ENCODE assay signal across 1 cellular context in the genomic region with DNA sequence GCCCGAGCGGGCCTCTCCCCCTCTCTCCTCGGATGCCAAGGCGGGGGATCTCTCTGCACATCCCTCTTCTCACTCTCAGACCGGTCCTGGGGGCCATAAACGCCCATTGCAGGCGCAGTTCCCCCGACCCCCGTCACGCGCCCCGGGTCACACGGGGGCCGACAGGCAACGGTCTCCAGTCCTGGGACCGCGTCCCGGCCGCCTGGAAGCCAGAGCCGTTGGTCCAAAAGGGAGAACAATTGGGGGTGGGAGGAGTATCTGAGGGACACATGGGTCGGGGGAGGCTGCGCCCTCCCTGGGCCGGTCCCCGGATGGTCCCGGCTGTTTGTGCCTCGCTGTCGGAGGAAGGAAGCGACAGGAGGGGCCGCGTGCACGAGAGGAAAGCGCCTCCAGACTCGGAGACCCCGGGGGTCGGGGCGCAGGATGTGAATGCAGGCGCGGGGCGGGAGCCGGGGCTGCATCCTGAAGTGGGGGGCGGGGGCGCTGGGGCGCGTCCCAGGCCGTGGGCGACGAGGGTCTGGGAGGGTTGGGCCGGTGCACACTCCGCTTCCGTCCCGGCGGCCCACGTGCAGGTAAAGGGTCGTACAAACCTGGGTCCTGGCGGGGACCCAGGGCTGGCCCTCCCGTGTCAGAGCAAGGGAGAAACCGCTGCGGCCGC.
TF ChIP-seq lines count a peak whose summit lies in the region.

No MANE protein-coding gene starts in this region.

TF ChIP-seq in HepG2, 621 proteins besides CTCF, POLR2A, EP300 and RAD21 (continued from another document):
- TF ChIP-seq, protein P1, sequence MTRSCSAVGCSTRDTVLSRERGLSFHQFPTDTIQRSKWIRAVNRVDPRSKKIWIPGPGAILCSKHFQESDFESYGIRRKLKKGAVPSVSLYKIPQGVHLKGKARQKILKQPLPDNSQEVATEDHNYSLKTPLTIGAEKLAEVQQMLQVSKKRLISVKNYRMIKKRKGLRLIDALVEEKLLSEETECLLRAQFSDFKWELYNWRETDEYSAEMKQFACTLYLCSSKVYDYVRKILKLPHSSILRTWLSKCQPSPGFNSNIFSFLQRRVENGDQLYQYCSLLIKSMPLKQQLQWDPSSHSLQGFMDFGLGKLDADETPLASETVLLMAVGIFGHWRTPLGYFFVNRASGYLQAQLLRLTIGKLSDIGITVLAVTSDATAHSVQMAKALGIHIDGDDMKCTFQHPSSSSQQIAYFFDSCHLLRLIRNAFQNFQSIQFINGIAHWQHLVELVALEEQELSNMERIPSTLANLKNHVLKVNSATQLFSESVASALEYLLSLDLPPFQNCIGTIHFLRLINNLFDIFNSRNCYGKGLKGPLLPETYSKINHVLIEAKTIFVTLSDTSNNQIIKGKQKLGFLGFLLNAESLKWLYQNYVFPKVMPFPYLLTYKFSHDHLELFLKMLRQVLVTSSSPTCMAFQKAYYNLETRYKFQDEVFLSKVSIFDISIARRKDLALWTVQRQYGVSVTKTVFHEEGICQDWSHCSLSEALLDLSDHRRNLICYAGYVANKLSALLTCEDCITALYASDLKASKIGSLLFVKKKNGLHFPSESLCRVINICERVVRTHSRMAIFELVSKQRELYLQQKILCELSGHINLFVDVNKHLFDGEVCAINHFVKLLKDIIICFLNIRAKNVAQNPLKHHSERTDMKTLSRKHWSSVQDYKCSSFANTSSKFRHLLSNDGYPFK (CRISPR knock-in tag; IDR thresholded peaks at IDR 0.05; ENCODE audit: borderline replicate concordance), result peak; percentile 43; the same call in 1 of the 2 replicates
- TF ChIP-seq CCAR2 (optimal IDR thresholded peaks at IDR 0.05; ENCODE audit: low read depth, low read length) (no peak), GATA4 (IDR thresholded peaks at IDR 0.05; ENCODE audit: borderline replicate concordance, low read depth) (no peak), CEBPG (CRISPR knock-in tag; IDR thresholded peaks at IDR 0.05) (no peak), ZMYM2 (CRISPR knock-in tag; IDR thresholded peaks at IDR 0.05) (no peak), AGO2 (optimal IDR thresholded peaks at IDR 0.05; ENCODE audit: low read depth, low read length) (no peak), NFE2 (CRISPR knock-in tag; IDR thresholded peaks at IDR 0.05) (no peak), ZNF766 (CRISPR knock-in tag; IDR thresholded peaks at IDR 0.05; ENCODE audit: borderline replicate concordance) (no peak), ZNF678 (CRISPR knock-in tag; IDR thresholded peaks at IDR 0.05) (no peak; the same call in 1 of the 2 replicates)
- TF ChIP-seq, protein P2, sequence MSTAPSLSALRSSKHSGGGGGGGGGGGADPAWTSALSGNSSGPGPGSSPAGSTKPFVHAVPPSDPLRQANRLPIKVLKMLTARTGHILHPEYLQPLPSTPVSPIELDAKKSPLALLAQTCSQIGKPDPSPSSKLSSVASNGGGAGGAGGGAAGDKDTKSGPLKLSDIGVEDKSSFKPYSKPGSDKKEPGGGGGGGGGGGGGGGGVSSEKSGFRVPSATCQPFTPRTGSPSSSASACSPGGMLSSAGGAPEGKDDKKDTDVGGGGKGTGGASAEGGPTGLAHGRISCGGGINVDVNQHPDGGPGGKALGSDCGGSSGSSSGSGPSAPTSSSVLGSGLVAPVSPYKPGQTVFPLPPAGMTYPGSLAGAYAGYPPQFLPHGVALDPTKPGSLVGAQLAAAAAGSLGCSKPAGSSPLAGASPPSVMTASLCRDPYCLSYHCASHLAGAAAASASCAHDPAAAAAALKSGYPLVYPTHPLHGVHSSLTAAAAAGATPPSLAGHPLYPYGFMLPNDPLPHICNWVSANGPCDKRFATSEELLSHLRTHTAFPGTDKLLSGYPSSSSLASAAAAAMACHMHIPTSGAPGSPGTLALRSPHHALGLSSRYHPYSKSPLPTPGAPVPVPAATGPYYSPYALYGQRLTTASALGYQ (CRISPR knock-in tag; IDR thresholded peaks at IDR 0.05), result no peak
- TF ChIP-seq, protein P3, sequence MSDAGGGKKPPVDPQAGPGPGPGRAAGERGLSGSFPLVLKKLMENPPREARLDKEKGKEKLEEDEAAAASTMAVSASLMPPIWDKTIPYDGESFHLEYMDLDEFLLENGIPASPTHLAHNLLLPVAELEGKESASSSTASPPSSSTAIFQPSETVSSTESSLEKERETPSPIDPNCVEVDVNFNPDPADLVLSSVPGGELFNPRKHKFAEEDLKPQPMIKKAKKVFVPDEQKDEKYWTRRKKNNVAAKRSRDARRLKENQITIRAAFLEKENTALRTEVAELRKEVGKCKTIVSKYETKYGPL (CRISPR knock-in tag; IDR thresholded peaks at IDR 0.05), result no peak
- TF ChIP-seq, protein P4, sequence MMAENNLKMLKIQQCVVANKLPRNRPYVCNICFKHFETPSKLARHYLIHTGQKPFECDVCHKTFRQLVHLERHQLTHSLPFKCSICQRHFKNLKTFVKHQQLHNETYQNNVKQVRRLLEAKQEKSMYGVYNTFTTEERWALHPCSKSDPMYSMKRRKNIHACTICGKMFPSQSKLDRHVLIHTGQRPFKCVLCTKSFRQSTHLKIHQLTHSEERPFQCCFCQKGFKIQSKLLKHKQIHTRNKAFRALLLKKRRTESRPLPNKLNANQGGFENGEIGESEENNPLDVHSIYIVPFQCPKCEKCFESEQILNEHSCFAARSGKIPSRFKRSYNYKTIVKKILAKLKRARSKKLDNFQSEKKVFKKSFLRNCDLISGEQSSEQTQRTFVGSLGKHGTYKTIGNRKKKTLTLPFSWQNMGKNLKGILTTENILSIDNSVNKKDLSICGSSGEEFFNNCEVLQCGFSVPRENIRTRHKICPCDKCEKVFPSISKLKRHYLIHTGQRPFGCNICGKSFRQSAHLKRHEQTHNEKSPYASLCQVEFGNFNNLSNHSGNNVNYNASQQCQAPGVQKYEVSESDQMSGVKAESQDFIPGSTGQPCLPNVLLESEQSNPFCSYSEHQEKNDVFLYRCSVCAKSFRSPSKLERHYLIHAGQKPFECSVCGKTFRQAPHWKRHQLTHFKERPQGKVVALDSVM (CRISPR knock-in tag; IDR thresholded peaks at IDR 0.05), result no peak
- TF ChIP-seq, protein P5, sequence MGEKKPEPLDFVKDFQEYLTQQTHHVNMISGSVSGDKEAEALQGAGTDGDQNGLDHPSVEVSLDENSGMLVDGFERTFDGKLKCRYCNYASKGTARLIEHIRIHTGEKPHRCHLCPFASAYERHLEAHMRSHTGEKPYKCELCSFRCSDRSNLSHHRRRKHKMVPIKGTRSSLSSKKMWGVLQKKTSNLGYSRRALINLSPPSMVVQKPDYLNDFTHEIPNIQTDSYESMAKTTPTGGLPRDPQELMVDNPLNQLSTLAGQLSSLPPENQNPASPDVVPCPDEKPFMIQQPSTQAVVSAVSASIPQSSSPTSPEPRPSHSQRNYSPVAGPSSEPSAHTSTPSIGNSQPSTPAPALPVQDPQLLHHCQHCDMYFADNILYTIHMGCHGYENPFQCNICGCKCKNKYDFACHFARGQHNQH (CRISPR knock-in tag; IDR thresholded peaks at IDR 0.05), result no peak
- TF ChIP-seq, protein P6, sequence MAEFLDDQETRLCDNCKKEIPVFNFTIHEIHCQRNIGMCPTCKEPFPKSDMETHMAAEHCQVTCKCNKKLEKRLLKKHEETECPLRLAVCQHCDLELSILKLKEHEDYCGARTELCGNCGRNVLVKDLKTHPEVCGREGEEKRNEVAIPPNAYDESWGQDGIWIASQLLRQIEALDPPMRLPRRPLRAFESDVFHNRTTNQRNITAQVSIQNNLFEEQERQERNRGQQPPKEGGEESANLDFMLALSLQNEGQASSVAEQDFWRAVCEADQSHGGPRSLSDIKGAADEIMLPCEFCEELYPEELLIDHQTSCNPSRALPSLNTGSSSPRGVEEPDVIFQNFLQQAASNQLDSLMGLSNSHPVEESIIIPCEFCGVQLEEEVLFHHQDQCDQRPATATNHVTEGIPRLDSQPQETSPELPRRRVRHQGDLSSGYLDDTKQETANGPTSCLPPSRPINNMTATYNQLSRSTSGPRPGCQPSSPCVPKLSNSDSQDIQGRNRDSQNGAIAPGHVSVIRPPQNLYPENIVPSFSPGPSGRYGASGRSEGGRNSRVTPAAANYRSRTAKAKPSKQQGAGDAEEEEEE (CRISPR knock-in tag; IDR thresholded peaks at IDR 0.05; ENCODE audit: borderline replicate concordance), result no peak
- TF ChIP-seq, protein P7, sequence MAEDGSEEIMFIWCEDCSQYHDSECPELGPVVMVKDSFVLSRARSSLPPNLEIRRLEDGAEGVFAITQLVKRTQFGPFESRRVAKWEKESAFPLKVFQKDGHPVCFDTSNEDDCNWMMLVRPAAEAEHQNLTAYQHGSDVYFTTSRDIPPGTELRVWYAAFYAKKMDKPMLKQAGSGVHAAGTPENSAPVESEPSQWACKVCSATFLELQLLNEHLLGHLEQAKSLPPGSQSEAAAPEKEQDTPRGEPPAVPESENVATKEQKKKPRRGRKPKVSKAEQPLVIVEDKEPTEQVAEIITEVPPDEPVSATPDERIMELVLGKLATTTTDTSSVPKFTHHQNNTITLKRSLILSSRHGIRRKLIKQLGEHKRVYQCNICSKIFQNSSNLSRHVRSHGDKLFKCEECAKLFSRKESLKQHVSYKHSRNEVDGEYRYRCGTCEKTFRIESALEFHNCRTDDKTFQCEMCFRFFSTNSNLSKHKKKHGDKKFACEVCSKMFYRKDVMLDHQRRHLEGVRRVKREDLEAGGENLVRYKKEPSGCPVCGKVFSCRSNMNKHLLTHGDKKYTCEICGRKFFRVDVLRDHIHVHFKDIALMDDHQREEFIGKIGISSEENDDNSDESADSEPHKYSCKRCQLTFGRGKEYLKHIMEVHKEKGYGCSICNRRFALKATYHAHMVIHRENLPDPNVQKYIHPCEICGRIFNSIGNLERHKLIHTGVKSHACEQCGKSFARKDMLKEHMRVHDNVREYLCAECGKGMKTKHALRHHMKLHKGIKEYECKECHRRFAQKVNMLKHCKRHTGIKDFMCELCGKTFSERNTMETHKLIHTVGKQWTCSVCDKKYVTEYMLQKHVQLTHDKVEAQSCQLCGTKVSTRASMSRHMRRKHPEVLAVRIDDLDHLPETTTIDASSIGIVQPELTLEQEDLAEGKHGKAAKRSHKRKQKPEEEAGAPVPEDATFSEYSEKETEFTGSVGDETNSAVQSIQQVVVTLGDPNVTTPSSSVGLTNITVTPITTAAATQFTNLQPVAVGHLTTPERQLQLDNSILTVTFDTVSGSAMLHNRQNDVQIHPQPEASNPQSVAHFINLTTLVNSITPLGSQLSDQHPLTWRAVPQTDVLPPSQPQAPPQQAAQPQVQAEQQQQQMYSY (CRISPR knock-in tag; IDR thresholded peaks at IDR 0.05), result no peak
- TF ChIP-seq, protein P8, sequence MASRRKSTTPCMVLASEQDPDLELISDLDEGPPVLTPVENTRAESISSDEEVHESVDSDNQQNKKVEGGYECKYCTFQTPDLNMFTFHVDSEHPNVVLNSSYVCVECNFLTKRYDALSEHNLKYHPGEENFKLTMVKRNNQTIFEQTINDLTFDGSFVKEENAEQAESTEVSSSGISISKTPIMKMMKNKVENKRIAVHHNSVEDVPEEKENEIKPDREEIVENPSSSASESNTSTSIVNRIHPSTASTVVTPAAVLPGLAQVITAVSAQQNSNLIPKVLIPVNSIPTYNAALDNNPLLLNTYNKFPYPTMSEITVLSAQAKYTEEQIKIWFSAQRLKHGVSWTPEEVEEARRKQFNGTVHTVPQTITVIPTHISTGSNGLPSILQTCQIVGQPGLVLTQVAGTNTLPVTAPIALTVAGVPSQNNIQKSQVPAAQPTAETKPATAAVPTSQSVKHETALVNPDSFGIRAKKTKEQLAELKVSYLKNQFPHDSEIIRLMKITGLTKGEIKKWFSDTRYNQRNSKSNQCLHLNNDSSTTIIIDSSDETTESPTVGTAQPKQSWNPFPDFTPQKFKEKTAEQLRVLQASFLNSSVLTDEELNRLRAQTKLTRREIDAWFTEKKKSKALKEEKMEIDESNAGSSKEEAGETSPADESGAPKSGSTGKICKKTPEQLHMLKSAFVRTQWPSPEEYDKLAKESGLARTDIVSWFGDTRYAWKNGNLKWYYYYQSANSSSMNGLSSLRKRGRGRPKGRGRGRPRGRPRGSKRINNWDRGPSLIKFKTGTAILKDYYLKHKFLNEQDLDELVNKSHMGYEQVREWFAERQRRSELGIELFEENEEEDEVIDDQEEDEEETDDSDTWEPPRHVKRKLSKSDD (CRISPR knock-in tag; IDR thresholded peaks at IDR 0.05; ENCODE audit: low read depth), result 0 out of 2 replicates have a peak, but pooled peaks have one; percentile 54
- TF ChIP-seq, protein P9, sequence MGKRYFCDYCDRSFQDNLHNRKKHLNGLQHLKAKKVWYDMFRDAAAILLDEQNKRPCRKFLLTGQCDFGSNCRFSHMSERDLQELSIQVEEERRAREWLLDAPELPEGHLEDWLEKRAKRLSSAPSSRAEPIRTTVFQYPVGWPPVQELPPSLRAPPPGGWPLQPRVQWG (CRISPR knock-in tag; IDR thresholded peaks at IDR 0.05; ENCODE audit: borderline replicate concordance, low read depth), result no peak
TF ChIP-seq in HepG2: peak in this region for 58.
